8 cellular contexts compared by ENCODE assay signal in genomic region chr6:149028767-149029405, GRCh38.
DNase-seq lines count a peak whose midpoint lies in the region; ATAC-seq and TF ChIP-seq lines count a peak whose summit lies in the region.

No MANE protein-coding gene starts in this region.

- H3K27me3 ChIP-seq in RWPE2 (ENCODE audit: insufficient read depth, poor library complexity, severe bottlenecking): no peaks in the 10 kb centered on the region
- no peaks in the 10 kb centered on the region for H3K27me3 ChIP-seq in prostate gland (replicated peaks; ENCODE audit: insufficient read depth)

- DNase-seq in GM04503 (ENCODE audit: low read depth) (peak; percentile 58), MV-4-11 (lab: John Stamatoyannopoulos, UW) (peak; percentile 82), RWPE2 (ENCODE audit: low spot score) (no peak), glomerular endothelial cell (ENCODE audit: extremely low read depth, low read depth, low spot score) (peak; percentile 91), prostate gland (ENCODE audit: low spot score) (peak; percentile 80)
- peak; percentile 60 for DNase-seq in activated naive CD4-positive, alpha-beta T cell treated with Interleukin-2 at 50 U/mL for 16 hours

- H3K27ac ChIP-seq in RWPE2 (ENCODE audit: poor library complexity, severe bottlenecking) (no peak overlapping the region), prostate gland (no peak overlapping the region)

- no peak for TF ChIP-seq POLR2A in prostate gland (IDR thresholded peaks at IDR 0.05)

- ATAC-seq in RWPE2 (ENCODE audit: low read depth) (no peak), GM19397 (IDR thresholded peaks at IDR 0.05; ENCODE audit: unreplicated experiment) (no peak), GM18861 (IDR thresholded peaks at IDR 0.05; ENCODE audit: unreplicated experiment) (no peak)

- TF ChIP-seq CTCF in RWPE2 (IDR thresholded peaks at IDR 0.05; ENCODE audit: poor library complexity, severe bottlenecking) (peak; percentile 84), prostate gland (IDR thresholded peaks at IDR 0.05) (peak; percentile 69 to 89 (median 84))

- H3K4me3 ChIP-seq in RWPE2 (ENCODE audit: severe bottlenecking) (no peak overlapping the region), prostate gland (no peak overlapping the region)

- WGBS in prostate gland: 13% methylated on average over 6 of the region's 6 CpGs

- intact Hi-C loops in prostate gland (cut with DNase I): loop anchor here (5.0 kb wide), 3 partner anchors 82 to 488 kb away; no protein-coding TSS in a partner anchor

- H3K36me3 ChIP-seq in RWPE2 (ENCODE audit: low read depth): no peaks in the 10 kb centered on the region
- H3K36me3 ChIP-seq in prostate gland: no peaks in the 10 kb centered on the region

- peaks cover 29% of the 10 kb centered on the region for H3K4me1 ChIP-seq in RWPE2 (ENCODE audit: insufficient read depth, poor library complexity, severe bottlenecking)
- no peaks in the 10 kb centered on the region for H3K4me1 ChIP-seq in prostate gland (replicated peaks)

- H3K9me3 ChIP-seq in RWPE2 (ENCODE audit: severe bottlenecking): no peaks in the 10 kb centered on the region
- H3K9me3 ChIP-seq in prostate gland: no peaks in the 10 kb centered on the region
